ENCODE assay signal across 27 cellular contexts in genomic region chr9:91820949-91821880, GRCh38.
DNase-seq lines count a peak whose midpoint lies in the region; ATAC-seq and TF ChIP-seq lines count a peak whose summit lies in the region.
"Had no signal": no experiment of that assay in that cellular context is flagged by ENCODE, and none has a peak within 500 bp of the region (broad histone marks: within the 10 kb centered on the region; RNA-seq: fewer than 3 reads in every experiment).

No MANE protein-coding gene starts in this region.

- H3K4me1 ChIP-seq in endodermal cell (ENCODE audit: control insufficient read depth, insufficient read depth, low read length) = peaks cover 62% of the 10 kb centered on the region
- H3K4me1 ChIP-seq: SJSA1 had no signal

- H3K4me1 Mint-ChIP-seq in endodermal cell (peaks cover 53% of the 10 kb centered on the region), neural crest cell (peaks cover 14% of the 10 kb centered on the region), natural killer cell (no peaks in the 10 kb centered on the region)
- H3K4me1 Mint-ChIP-seq: activated CD4-positive, alpha-beta memory T cell treated with anti-CD3 and anti-CD28 coated beads, Interleukin-2, amount 10 ng/mL, durations not matched to agents 7 days and 5 days; activated naive CD8-positive, alpha-beta T cell treated with anti-CD3 and anti-CD28 coated beads for 36 hours; CD4-positive, alpha-beta memory T cell had no signal

- intact Hi-C loops in natural killer cell (cut with micrococcal nuclease) = no loop called here

- DNase-seq in AG08395 (ENCODE audit: low spot score) (peak; percentile 11), NB4 (ENCODE audit: low read depth) (peak; percentile 55), endodermal cell (no peak), neural crest cell (ENCODE audit: low read depth, low spot score) (no peak), natural killer cell (no peak)
- DNase-seq in activated CD4-positive, alpha-beta T cell treated with anti-CD3 and anti-CD28 coated beads for 4 hours = no peak
- DNase-seq in activated CD4-positive, alpha-beta T cell treated with anti-CD3 and anti-CD28 coated beads, Interleukin-2, amount 50 U/mL, for 1 hour = no peak
- DNase-seq: activated CD4-positive, alpha-beta memory T cell treated with anti-CD3 and anti-CD28 coated beads, Interleukin-2, amount 10 ng/mL, durations not matched to agents 7 days and 5 days; activated CD8-positive, alpha-beta memory T cell treated with anti-CD3 and anti-CD28 coated beads, Interleukin-2, amount 50 U/mL, for 48 hours; activated naive CD8-positive, alpha-beta T cell treated with anti-CD3 and anti-CD28 coated beads for 36 hours; CD4-positive, alpha-beta memory T cell; dorsolateral prefrontal cortex; heart left ventricle; HFFc6; Karpas-422; lower lobe of right lung; NCI-H1105; NCI-H2029; NCI-H526; stimulated activated naive CD8-positive, alpha-beta T cell treated with anti-CD3 and anti-CD28 coated beads, Interleukin-15, Interleukin-2, amounts not matched to agents 100 U/mL and 50 U/mL, for 24 hours; T-helper 1 cell had no signal

- H3K36me3 Mint-ChIP-seq in endodermal cell (ENCODE audit: low read depth) = peaks cover 47% of the 10 kb centered on the region
- H3K36me3 Mint-ChIP-seq in neural crest cell (ENCODE audit: low read depth) = peaks cover 4% of the 10 kb centered on the region
- H3K36me3 Mint-ChIP-seq in natural killer cell = no peaks in the 10 kb centered on the region
- H3K36me3 Mint-ChIP-seq: activated naive CD8-positive, alpha-beta T cell treated with anti-CD3 and anti-CD28 coated beads for 36 hours; CD4-positive, alpha-beta memory T cell had no signal

- TF ChIP-seq CTCF in NB4 (IDR thresholded peaks at IDR 0.05; ENCODE audit: low read depth, low read length) (no peak), endodermal cell (conservative IDR thresholded peaks at IDR 0.05) (no peak), neural crest cell (conservative IDR thresholded peaks at IDR 0.05) (no peak), natural killer cell (IDR thresholded peaks at IDR 0.05) (no peak)

- peaks cover 68% of the 10 kb centered on the region for H3K36me3 ChIP-seq in endodermal cell (ENCODE audit: control insufficient read depth, insufficient read depth, low read length)
- H3K36me3 ChIP-seq: heart left ventricle, lower lobe of right lung, prostate gland, SJSA1 had no signal

- H3K27ac Mint-ChIP-seq in endodermal cell (peak overlapping the region; percentile 62), neural crest cell (ENCODE audit: unreplicated experiment) (peak overlapping the region; percentile 36), natural killer cell (no peak overlapping the region)
- H3K27ac Mint-ChIP-seq: activated CD4-positive, alpha-beta memory T cell treated with anti-CD3 and anti-CD28 coated beads, Interleukin-2, amount 10 ng/mL, durations not matched to agents 7 days and 5 days; activated naive CD8-positive, alpha-beta T cell treated with anti-CD3 and anti-CD28 coated beads for 36 hours; activated T-helper 2 cell treated with anti-CD3 and anti-CD28 coated beads, Interferon-gamma antibody, Interleukin-2, Interleukin-4, amounts not matched to agents 10 μg/mL and 5 μg/mL and 100 μg/mL, durations not matched to agents 14 hours and 24 hours and 36 hours; CD4-positive, alpha-beta memory T cell; GM23338; HFFc6 had no signal

- H3K9me3 Mint-ChIP-seq in endodermal cell (peaks cover 24% of the 10 kb centered on the region), neural crest cell (peaks cover 3% of the 10 kb centered on the region), natural killer cell (no peaks in the 10 kb centered on the region)
- H3K9me3 Mint-ChIP-seq: activated CD4-positive, alpha-beta memory T cell treated with anti-CD3 and anti-CD28 coated beads, Interleukin-2, amount 10 ng/mL, durations not matched to agents 7 days and 5 days; activated naive CD8-positive, alpha-beta T cell treated with anti-CD3 and anti-CD28 coated beads for 36 hours; activated T-helper 2 cell treated with anti-CD3 and anti-CD28 coated beads, Interferon-gamma antibody, Interleukin-2, Interleukin-4, amounts not matched to agents 10 μg/mL and 5 μg/mL and 100 μg/mL, durations not matched to agents 14 hours and 24 hours and 36 hours; CD4-positive, alpha-beta memory T cell; HFFc6 had no signal

- TF ChIP-seq POLR2A in NB4 (IDR thresholded peaks at IDR 0.05; ENCODE audit: extremely low read depth, insufficient read length) = no peak

- H3K9me3 ChIP-seq in endodermal cell (ENCODE audit: control insufficient read depth, low read length) = peaks cover 6% of the 10 kb centered on the region
- H3K9me3 ChIP-seq: lower lobe of right lung, prostate gland, SJSA1 had no signal

- no peaks in the 10 kb centered on the region for H3K27me3 ChIP-seq in endodermal cell (ENCODE audit: control insufficient read depth, insufficient read depth, low read length, poor library complexity, severe bottlenecking)
- H3K27me3 ChIP-seq: heart left ventricle, SJSA1 had no signal

- H3K4me3 ChIP-seq in NB4 (ENCODE audit: low read depth, low read length) = no peak overlapping the region
- no peak overlapping the region for H3K4me3 ChIP-seq in endodermal cell (ENCODE audit: low read length)
- H3K4me3 ChIP-seq: dorsolateral prefrontal cortex, GM23338, heart left ventricle, lower lobe of right lung, prostate gland, SJSA1 had no signal

- H3K9ac ChIP-seq in endodermal cell (ENCODE audit: extremely low read depth, low read length, poor library complexity, severe bottlenecking) = no peak overlapping the region

- no peak overlapping the region for H3K27ac ChIP-seq in endodermal cell (ENCODE audit: low read depth, low read length)
- H3K27ac ChIP-seq: dorsolateral prefrontal cortex, lower lobe of right lung, prostate gland, SJSA1 had no signal

- H3K27me3 Mint-ChIP-seq in endodermal cell (ENCODE audit: insufficient read depth) (no peaks in the 10 kb centered on the region), neural crest cell (ENCODE audit: low read depth) (no peaks in the 10 kb centered on the region), natural killer cell (ENCODE audit: low read depth in 2 of 2) (no peaks in the 10 kb centered on the region)
- H3K27me3 Mint-ChIP-seq: activated naive CD8-positive, alpha-beta T cell treated with anti-CD3 and anti-CD28 coated beads for 36 hours had no signal

- H3K4me3 Mint-ChIP-seq in endodermal cell = no peak overlapping the region
- no peak overlapping the region for H3K4me3 Mint-ChIP-seq in neural crest cell
- no peak overlapping the region for H3K4me3 Mint-ChIP-seq in natural killer cell
- H3K4me3 Mint-ChIP-seq: activated CD4-positive, alpha-beta memory T cell treated with anti-CD3 and anti-CD28 coated beads, Interleukin-2, amount 10 ng/mL, durations not matched to agents 7 days and 5 days; activated naive CD8-positive, alpha-beta T cell treated with anti-CD3 and anti-CD28 coated beads for 36 hours; CD4-positive, alpha-beta memory T cell; GM23338; HFFc6 had no signal

- ATAC-seq in natural killer cell = no peak
- no peak for ATAC-seq in HG02798 (IDR thresholded peaks at IDR 0.05; ENCODE audit: poor library complexity, unreplicated experiment)
- ATAC-seq: activated CD4-positive, CD25-positive, alpha-beta regulatory T cell treated with anti-CD3 and anti-CD28 coated beads, Interleukin-2, amount 50 U/mL, for 24 hours; GM23338; heart left ventricle; lower lobe of right lung; stimulated activated naive CD8-positive, alpha-beta T cell treated with anti-CD3 and anti-CD28 coated beads, Interleukin-15, Interleukin-2, amounts not matched to agents 100 U/mL and 50 U/mL, for 24 hours had no signal

- WGBS in endodermal cell (ENCODE audit: insufficient coverage in 1 of 2, insufficient read length in 1 of 2), 2 experiments = 93 to 97% methylated on average over 5 to 11 of the region's 11 CpGs

Comparison
In these comparisons a context has a peak if more than half of its experiments do, and no peak if none do; other contexts are left out.
1. DNase-seq: peak in AG08395 (single experiment) and NB4 (single experiment); none in endodermal cell (single experiment), neural crest cell (single experiment), activated CD4-positive, alpha-beta T cell treated with anti-CD3 and anti-CD28 coated beads for 4 hours (0 of 2), natural killer cell (single experiment) and activated CD4-positive, alpha-beta T cell treated with anti-CD3 and anti-CD28 coated beads, Interleukin-2, amount 50 U/mL, for 1 hour (single experiment).
2. H3K27ac Mint-ChIP-seq: peak in endodermal cell (single experiment) and neural crest cell (single experiment); none in natural killer cell (0 of 2).